1 cellular context compared by ENCODE assay signal in the genomic region with DNA sequence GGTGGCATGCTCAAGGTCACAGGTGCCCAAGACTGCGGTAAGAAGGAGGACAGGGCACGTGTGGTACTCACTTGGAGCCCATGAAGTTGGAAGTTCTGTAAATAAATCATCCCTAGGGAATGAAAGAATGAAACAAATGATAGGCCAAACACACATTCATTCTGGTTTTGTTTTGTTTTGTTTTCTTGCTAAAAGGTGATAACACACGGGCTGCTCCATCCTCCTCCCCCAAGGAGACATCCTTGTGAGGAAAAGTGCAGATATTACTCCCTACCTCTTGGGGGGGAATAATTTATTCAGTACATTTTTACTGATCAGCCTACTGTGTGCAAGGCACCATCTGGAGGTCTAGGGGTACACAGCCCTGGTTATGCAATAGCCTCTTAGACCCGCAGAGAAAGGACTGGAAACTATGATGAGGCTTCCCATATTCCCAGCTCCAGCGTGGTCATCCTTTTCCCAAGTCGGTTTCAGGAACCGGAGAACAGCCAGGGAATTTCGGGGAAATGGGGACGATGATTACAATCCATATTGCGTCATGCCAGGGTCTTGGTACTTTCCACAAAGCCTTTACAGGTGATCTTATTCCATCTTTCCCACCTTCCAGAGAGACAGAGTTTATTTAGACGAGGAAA.
TF ChIP-seq lines count a peak whose summit lies in the region.

No MANE protein-coding gene starts in this region.

TF ChIP-seq in IMR-90, 13 proteins besides CTCF, POLR2A, EP300 and RAD21:
- TF ChIP-seq RFX5 (IDR thresholded peaks at IDR 0.05; ENCODE audit: low read depth, low read length) (no peak), CEBPB (IDR thresholded peaks at IDR 0.05; ENCODE audit: low read depth, low read length) (peak; percentile 18; the same call in 1 of the 2 replicates)
